In genomic region chr10:15013530-15013929, GRCh38 we compare ENCODE assay signal across 10 cellular contexts. TPM values are rescaled to one million over a fixed set of nuclear protein-coding genes. Genes with fewer than 3 reads are reported as not detected.
DNase-seq lines count a peak whose midpoint lies in the region; ATAC-seq and TF ChIP-seq lines count a peak whose summit lies in the region.
"Not testable (repeated sequence)": the region's sequence is repeated elsewhere in the genome, so short reads cannot be mapped to it uniquely, and the experiment has no call there.
"Had no signal": no experiment of that assay in that cellular context is flagged by ENCODE, and none has a peak within 500 bp of the region (broad histone marks: within the 10 kb centered on the region; RNA-seq: fewer than 3 reads in every experiment).

No MANE protein-coding gene starts in this region.

- not testable (repeated sequence) for H3K36me3 ChIP-seq in PC-3 (ENCODE audit: low read depth, low read length); breast epithelium; hepatocyte (replicated peaks; ENCODE audit: insufficient read depth, low read depth); lung (ENCODE audit: control insufficient read depth in 2 of 2, insufficient read depth in 2 of 2, low read length in 2 of 2)

- not testable (repeated sequence) for TF ChIP-seq CTCF in PC-3 (conservative IDR thresholded peaks at IDR 0.05; ENCODE audit: low read depth, low read length); breast epithelium (IDR thresholded peaks at IDR 0.05); hepatocyte (IDR thresholded peaks at IDR 0.05; ENCODE audit: poor library complexity); lung (IDR thresholded peaks at IDR 0.05; ENCODE audit: control extremely low read depth, extremely low read depth)

- CTCF ChIA-PET in PC-3 (lab: Charles Lee) = not testable (repeated sequence)

- H3K9me3 ChIP-seq in PC-3 (ENCODE audit: low read length); breast epithelium; hepatocyte (ENCODE audit: low read depth); lung (ENCODE audit: control insufficient read depth in 2 of 2, insufficient read depth in 1 of 2, low read length in 1 of 2): not testable (repeated sequence)

- H3K9me2 ChIP-seq in PC-3 (replicated peaks; ENCODE audit: low read length); hepatocyte (replicated peaks; ENCODE audit: insufficient read depth): not testable (repeated sequence)

- peak overlapping the region; percentile 44; the same call in 1 of the 2 replicates for H3K4me2 ChIP-seq in PC-3 (ENCODE audit: low read length)
- not testable (repeated sequence) for H3K4me2 ChIP-seq in hepatocyte

- not testable (repeated sequence) for H4K20me1 ChIP-seq in PC-3 (ENCODE audit: low read length); hepatocyte (ENCODE audit: insufficient read depth, poor library complexity, severe bottlenecking)

- H3K4me3 ChIP-seq in PC-3 (ENCODE audit: low read length); breast epithelium; hepatocyte; lung: not testable (repeated sequence)

- not testable (repeated sequence) for BruUV-seq in PC-3 (replicated peaks; lab: Mats Ljungman, UMichigan)

- not testable (repeated sequence) for H3K79me2 ChIP-seq in PC-3 (ENCODE audit: low read length); hepatocyte

- H2AFZ ChIP-seq in PC-3 (ENCODE audit: low read length); hepatocyte: not testable (repeated sequence)

- peak; percentile 85 for ATAC-seq in PC-3
- ATAC-seq in lung (ENCODE audit: insufficient read depth, low FRiP score) = not testable (repeated sequence)

- TF ChIP-seq POLR2A in breast epithelium (IDR thresholded peaks at IDR 0.05) = not testable (repeated sequence)

- peaks cover 15% of the 10 kb centered on the region for H3K4me1 ChIP-seq in PC-3 (ENCODE audit: insufficient read depth, low read length)
- H3K4me1 ChIP-seq in breast epithelium; hepatocyte (ENCODE audit: insufficient read depth); lung (ENCODE audit: control insufficient read depth in 2 of 2, insufficient read depth in 2 of 2, low read length in 2 of 2): not testable (repeated sequence)

- DNase-seq in ELF-1 (ENCODE audit: low read depth, low spot score) (peak; percentile 45), NCI-H1105 treated with DMSO at 0.1 percent for 48 hours (lab: John Stamatoyannopoulos, UW) (peak; percentile 5), PC-3 (peak; percentile 83), breast epithelium (ENCODE audit: low spot score in 2 of 2) (peak; percentile 52 to 55), hepatocyte (ENCODE audit: low spot score) (peak; percentile 11), lung (ENCODE audit: low spot score) (peak; percentile 30), renal cortical epithelial cell (ENCODE audit: low read depth) (peak; percentile 9)

- WGBS in hepatocyte (ENCODE audit: low lambda C conversion rate, missing lambda C conversion rate) = 67% methylated on average over 5 of the region's 5 CpGs
- 60 to 67% methylated on average over 5 of the region's 5 CpGs for WGBS in lung, 2 donors

- not testable (repeated sequence) for H3F3A ChIP-seq in PC-3 (ENCODE audit: low read length, unreplicated experiment)

- H3K27ac ChIP-seq in PC-3 (ENCODE audit: low read length) = peak overlapping the region; percentile 41; the same call in 1 of the 2 replicates
- H3K27ac ChIP-seq in breast epithelium; hepatocyte; lung (ENCODE audit: low read depth in 1 of 2, low read length in 1 of 2): not testable (repeated sequence)

- POLR2A ChIA-PET in PC-3 (lab: Charles Lee; ENCODE audit: unreplicated experiment) = interaction anchor here (0.5 kb wide), 1 partner anchor 71 kb away, joined by 5 read pairs; no protein-coding TSS in a partner anchor

- not testable (repeated sequence) for H3K27me3 ChIP-seq in PC-3 (ENCODE audit: low read length); breast epithelium; hepatocyte; lung (ENCODE audit: control insufficient read depth, insufficient read depth)

- intact Hi-C loops in PC-3 (cut with micrococcal nuclease); breast epithelium (cut with DNase I; ENCODE audit: low total_unique reads): not testable (repeated sequence)

- not testable (repeated sequence) for H3K9ac ChIP-seq in PC-3 (ENCODE audit: low read length)

RNA-seq across cellular contexts. Expression of gene OLAH, which starts 30.2 kb away (rescaled TPM):
- total RNA-seq in PC-3 (2014; rRNA removed) (not detected in 2 replicates), breast epithelium (1 to 10 TPM; 1.1 to 2.6 (median 1.6) TPM), hepatocyte (not detected in 2 replicates), lung (1 to 10 TPM in 1 of 2 donors, not detected in 1; 4.6 TPM), renal cortical epithelial cell (0.05 and 6.9 TPM in 2 replicates)
- polyA plus RNA-seq in hepatocyte (not detected in 2 replicates), lung (10 to 100 TPM in 1 of 2 donors, under 1 TPM in 1; 0.49 to 20.6 TPM)
- total RNA-seq: CD8-positive, alpha-beta T cell; OCI-LY7; RPMI7951 had no signal

RNA-seq across cellular contexts. Expression of gene MEIG1, which starts 54.3 kb away (rescaled TPM):
- total RNA-seq in PC-3 (2014; rRNA removed) (1.6 TPM in 1 of 2 replicates, not detected in the other), breast epithelium (not detected), hepatocyte (not detected in 2 replicates), lung (1 to 10 TPM; 1.2 to 3.5 TPM), renal cortical epithelial cell (0.40 TPM in 1 of 2 replicates, not detected in the other)
- polyA plus RNA-seq in hepatocyte (0.27 and 2.1 TPM in 2 replicates), lung (1 to 10 TPM; 1.0 to 1.5 TPM)
- total RNA-seq: CD8-positive, alpha-beta T cell; RPMI7951 had no signal

RNA-seq across cellular contexts. Expression of gene DCLRE1C, which starts 59.6 kb away (rescaled TPM):
- 3.7 and 9.8 TPM in 2 replicates for total RNA-seq in PC-3 (2014; rRNA removed)
- 10 to 100 TPM in 2 of 3 donors, 1 to 10 TPM in 1; 8.3 to 21.2 (median 10.8) TPM for total RNA-seq in breast epithelium
- 7.8 and 11.8 TPM in 2 replicates for total RNA-seq in hepatocyte
- 7.9 and 8.0 TPM in 2 replicates for polyA plus RNA-seq in hepatocyte
- 10 to 100 TPM in 1 of 2 donors, 1 to 10 TPM in 1; 9.9 to 14.9 TPM for total RNA-seq in lung
- polyA plus RNA-seq in lung = 1 to 10 TPM; 3.0 to 5.5 TPM
- total RNA-seq in renal cortical epithelial cell = 9.7 and 12.2 TPM in 2 replicates

Comparison
In these comparisons a context has a peak if more than half of its experiments do, and no peak if none do; other contexts are left out.
1. DNase-seq: peak in every context shown above with its lines; median percentile 83 in PC-3; 54 in breast epithelium; 45 in ELF-1; 30 in lung; 11 in hepatocyte; 9 in renal cortical epithelial cell; 5 in NCI-H1105 treated with DMSO at 0.1 percent for 48 hours.